In genomic region chr7:155352753-155353115, GRCh38 we compare ENCODE assay signal across 20 cellular contexts. TPM values are rescaled to one million over a fixed set of nuclear protein-coding genes. Genes with fewer than 3 reads are reported as not detected.
A peak's percentile ranks its signal among the peaks of the same experiment; 100 is the strongest.
DNase-seq lines count a peak whose midpoint lies in the region; ATAC-seq and TF ChIP-seq lines count a peak whose summit lies in the region.
"Had no signal": no experiment of that assay in that cellular context is flagged by ENCODE, and none has a peak within 500 bp of the region (broad histone marks: within the 10 kb centered on the region; RNA-seq: fewer than 3 reads in every experiment).

No MANE protein-coding gene starts in this region.

- H3K4me3 ChIP-seq in RWPE2 (ENCODE audit: severe bottlenecking) (no peak overlapping the region), neuronal stem cell (ENCODE audit: low read length in 2 of 2) (no peak overlapping the region), sigmoid colon (no peak overlapping the region)
- H3K4me3 ChIP-seq: A549; BLaER1 treated with 17β-estradiol and CSF1 and Interleukin-3, amounts not matched to agents 10 nM and 100 nM; GM23338 had no signal

- no peak overlapping the region for H3K9ac ChIP-seq in neuronal stem cell (ENCODE audit: low read depth, low read length, poor library complexity)
- H3K9ac ChIP-seq: BLaER1 treated with 17β-estradiol and CSF1 and Interleukin-3, amounts not matched to agents 10 nM and 100 nM had no signal

- intact Hi-C loops in sigmoid colon (cut with DNase I) = no loop called here

- H2AK5ac ChIP-seq in neuronal stem cell (ENCODE audit: low read depth, low read length) = peak overlapping the region; percentile 75

- H3K4me1 ChIP-seq in RWPE2 (ENCODE audit: insufficient read depth, poor library complexity, severe bottlenecking) = no peaks in the 10 kb centered on the region
- H3K4me1 ChIP-seq in neuronal stem cell (ENCODE audit: control insufficient read depth in 2 of 2, insufficient read depth in 1 of 2, low read depth in 1 of 2, low read length in 2 of 2) = peaks cover 0 to 3% of the 10 kb centered on the region in 2 donors
- H3K4me1 ChIP-seq in sigmoid colon = no peaks in the 10 kb centered on the region
- H3K4me1 ChIP-seq: A549, BE2C had no signal

- H2BK120ac ChIP-seq in neuronal stem cell (ENCODE audit: low read depth, low read length) = no peak overlapping the region

- no peak overlapping the region for H3K18ac ChIP-seq in neuronal stem cell (ENCODE audit: low read length)

- H3K36me3 ChIP-seq in RWPE2 (ENCODE audit: low read depth) (no peaks in the 10 kb centered on the region), neuronal stem cell (replicated peaks in 1 of 2; ENCODE audit: control insufficient read depth in 2 of 2, insufficient read depth in 2 of 2, low read length in 2 of 2) (no peaks in the 10 kb centered on the region), sigmoid colon (no peaks in the 10 kb centered on the region)
- H3K36me3 ChIP-seq: BE2C had no signal

- no peak overlapping the region for H2AFZ ChIP-seq in neuronal stem cell (ENCODE audit: low read length)
- H2AFZ ChIP-seq: GM23338 had no signal

- no peak for TF ChIP-seq CTCF in RWPE2 (IDR thresholded peaks at IDR 0.05; ENCODE audit: poor library complexity, severe bottlenecking)
- TF ChIP-seq CTCF in sigmoid colon (IDR thresholded peaks at IDR 0.05) = no peak

- no peak overlapping the region for H2BK5ac ChIP-seq in neuronal stem cell (ENCODE audit: low read length)

- H2BK12ac ChIP-seq in neuronal stem cell (ENCODE audit: low read length) = no peak overlapping the region

- no peak overlapping the region for H2BK15ac ChIP-seq in neuronal stem cell (ENCODE audit: low read length)

- no CpG with 5 or more reads among the region's 5 CpGs for WGBS in neuronal stem cell (ENCODE audit: extremely low coverage in 2 of 2, insufficient read length in 2 of 2, insufficient replicate concordance in 1 of 2), 2 donors
- WGBS in sigmoid colon, 2 donors = 84 to 88% methylated on average over 5 of the region's 5 CpGs

- DNase-seq in RWPE2 (ENCODE audit: low spot score) (peak; percentile 19), neuronal stem cell (ENCODE audit: low spot score) (no peak), sigmoid colon (peak; percentile 12), substantia nigra (lab: John Stamatoyannopoulos, UW) (no peak)
- DNase-seq: 8988T; ACHN; AML-193; BE2C; CD4-positive, alpha-beta T cell; DMS 273 treated with DMSO at 0.1 percent for 48 hours; DMS53; DMS79 treated with DMSO at 0.1 percent for 48 hours; GF-D8; H9 had no signal

- H3K23ac ChIP-seq in neuronal stem cell (ENCODE audit: low read depth, low read length, poor library complexity) = no peak overlapping the region

- H3K27ac ChIP-seq in RWPE2 (ENCODE audit: poor library complexity, severe bottlenecking) (no peak overlapping the region), neuronal stem cell (replicated peaks; ENCODE audit: low read length) (no peak overlapping the region), sigmoid colon (no peak overlapping the region), substantia nigra (ENCODE audit: low read depth, low read length, poor library complexity, severe bottlenecking) (no peak overlapping the region)
- H3K27ac ChIP-seq: A549 had no signal

- no peaks in the 10 kb centered on the region for H3K79me1 ChIP-seq in neuronal stem cell (ENCODE audit: low read depth, low read length)

- H4K91ac ChIP-seq in neuronal stem cell (ENCODE audit: low read depth, low read length, poor library complexity) = no peak overlapping the region

- H3K27me3 ChIP-seq in RWPE2 (ENCODE audit: insufficient read depth, poor library complexity, severe bottlenecking) (peaks cover 2% of the 10 kb centered on the region), neuronal stem cell (ENCODE audit: control insufficient read depth in 3 of 3, insufficient read depth in 3 of 3, low read depth in 1 of 3, low read length in 3 of 3) (peaks cover 0 to 43% (median 2%) of the 10 kb centered on the region in 3 experiments), sigmoid colon (peaks cover 0 to 53% (median 26%) of the 10 kb centered on the region in 3 donors)

- TF ChIP-seq POLR2A in sigmoid colon (IDR thresholded peaks at IDR 0.05) = no peak

- no peak for TF ChIP-seq EP300 in sigmoid colon (IDR thresholded peaks at IDR 0.05)

- H3K9me3 ChIP-seq in RWPE2 (ENCODE audit: severe bottlenecking) = no peaks in the 10 kb centered on the region
- H3K9me3 ChIP-seq in neuronal stem cell (replicated peaks in 1 of 2; ENCODE audit: control insufficient read depth in 2 of 2, insufficient read depth in 1 of 2, low read depth in 1 of 2, low read length in 2 of 2) = peaks cover 0 to 6% of the 10 kb centered on the region in 2 donors
- H3K9me3 ChIP-seq in sigmoid colon = no peaks in the 10 kb centered on the region
- H3K9me3 ChIP-seq: A549; BE2C; BLaER1 treated with 17β-estradiol and CSF1 and Interleukin-3, amounts not matched to agents 10 nM and 100 nM had no signal

- H3K4me2 ChIP-seq in neuronal stem cell (ENCODE audit: insufficient read depth, low read length, poor library complexity, severe bottlenecking) = no peak overlapping the region
- H3K4me2 ChIP-seq: A549, GM23338 had no signal

- H4K8ac ChIP-seq in neuronal stem cell (ENCODE audit: low read depth, low read length) = no peak overlapping the region

- no peak overlapping the region for H3K14ac ChIP-seq in neuronal stem cell (ENCODE audit: low read length)

- H3K4ac ChIP-seq in neuronal stem cell (ENCODE audit: low read length) = no peak overlapping the region

- ATAC-seq in RWPE2 (ENCODE audit: low read depth) (no peak), HG03025 (IDR thresholded peaks at IDR 0.05; ENCODE audit: low FRiP score, unreplicated experiment) (no peak), HG02870 (IDR thresholded peaks at IDR 0.05; ENCODE audit: unreplicated experiment) (no peak)
- ATAC-seq: A549, GM23338, HCT116 had no signal

RNA-seq across cellular contexts. Expression of gene INSIG1, which starts 55.1 kb away (rescaled TPM):
- 183 TPM for polyA plus RNA-seq in neuronal stem cell (2013, experiment 1 of 2)
- polyA plus RNA-seq in neuronal stem cell (2013, experiment 2 of 2) = 199 TPM
- total RNA-seq in sigmoid colon = 10 to 100 TPM; 33.0 to 77.9 (median 41.5) TPM
- 100 to 1,000 TPM in 1 of 3 donors, 10 to 100 TPM in 2; 22.2 to 102 (median 39.1) TPM for polyA plus RNA-seq in sigmoid colon

Comparison
In these comparisons a context has a peak if more than half of its experiments do, and no peak if none do; other contexts are left out.
1. DNase-seq: peak in RWPE2 (single experiment) and sigmoid colon (single experiment); none in neuronal stem cell (single experiment) and substantia nigra (0 of 49).